8 cellular contexts compared by ENCODE assay signal in the genomic region with DNA sequence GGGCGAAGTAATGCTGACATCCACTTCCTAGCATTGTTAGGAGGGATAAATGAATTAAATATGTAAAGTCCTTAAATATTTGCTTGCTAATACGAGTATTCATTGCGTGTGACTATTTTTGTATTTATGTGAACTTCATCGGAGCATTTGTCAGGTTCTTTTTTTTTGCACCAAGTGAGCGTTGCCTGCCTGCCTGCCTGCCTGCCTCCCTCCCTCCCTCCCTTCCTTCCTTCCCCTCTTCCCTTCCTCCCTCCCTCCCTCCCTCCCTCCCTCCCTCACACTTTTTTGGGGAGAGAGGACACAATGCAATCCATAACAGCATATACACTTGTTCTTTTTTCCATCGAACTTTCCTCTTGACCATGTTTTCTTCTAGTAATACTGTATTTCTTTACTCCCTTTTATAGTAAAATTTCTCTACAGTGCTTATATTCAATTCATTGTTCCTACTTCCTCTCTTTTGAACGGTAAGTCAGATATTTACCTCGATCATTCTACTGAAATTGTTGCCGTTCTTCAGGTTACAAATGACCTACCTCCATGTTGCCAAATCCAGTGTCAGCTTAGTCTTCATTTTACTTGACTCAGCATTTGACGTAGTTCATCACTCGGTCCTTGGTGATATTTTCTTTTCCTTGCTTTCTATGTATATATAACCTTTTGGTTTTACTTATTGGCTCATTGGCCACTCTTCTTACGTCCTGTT. TPM values are rescaled to one million over a fixed set of nuclear protein-coding genes. Genes with fewer than 3 reads are reported as not detected.
DNase-seq lines count a peak whose midpoint lies in the region; ATAC-seq, FAIRE-seq and TF ChIP-seq lines count a peak whose summit lies in the region.

No MANE protein-coding gene starts in this region.

- TF ChIP-seq CTCF in bronchial epithelial cell (IDR thresholded peaks at IDR 0.05; ENCODE audit: insufficient read depth, low read length, severe bottlenecking), result no peak
- no peak for TF ChIP-seq CTCF in kidney (IDR thresholded peaks at IDR 0.05; ENCODE audit: borderline replicate concordance, extremely low read depth, insufficient read depth)
- TF ChIP-seq CTCF in omental fat pad (IDR thresholded peaks at IDR 0.05), result no peak

- no peak for ATAC-seq in stimulated activated naive CD8-positive, alpha-beta T cell treated with anti-CD3 and anti-CD28 coated beads, Interleukin-15, amount 100 ng/mL, for 72 hours
- no peak for ATAC-seq in omental fat pad (ENCODE audit: low FRiP score)

- H3K27ac ChIP-seq in kidney (ENCODE audit: low read depth in 2 of 2, low read length in 2 of 2), result peak overlapping the region; percentile 91 to 97

- H3K27me3 Mint-ChIP-seq in stimulated activated naive CD8-positive, alpha-beta T cell treated with anti-CD3 and anti-CD28 coated beads, Interleukin-15, amount 100 ng/mL, for 72 hours, result no peaks in the 10 kb centered on the region

- H3K9me3 ChIP-seq in kidney (ENCODE audit: control insufficient read depth in 1 of 2, low read length in 2 of 2), result no peaks in the 10 kb centered on the region

- H3K9ac ChIP-seq in kidney (ENCODE audit: low read length in 2 of 2), result peak overlapping the region; percentile 95 to 96

- no peaks in the 10 kb centered on the region for H3K27me3 ChIP-seq in bronchial epithelial cell (ENCODE audit: control insufficient read depth, insufficient read depth, low read length)

- intact Hi-C loops in kidney (cut with DNase I), result no loop called here

- H3K4me3 ChIP-seq in bronchial epithelial cell (ENCODE audit: low read depth, low read length) (peak overlapping the region; percentile 47), kidney (ENCODE audit: low read length in 2 of 2) (peak overlapping the region; percentile 84 to 88)

- H3K4me1 ChIP-seq in kidney (ENCODE audit: control insufficient read depth in 1 of 2, insufficient read depth in 1 of 2, low read depth in 1 of 2, low read length in 2 of 2), result no peaks in the 10 kb centered on the region

- no peaks in the 10 kb centered on the region for H3K36me3 ChIP-seq in bronchial epithelial cell (ENCODE audit: control insufficient read depth, insufficient read depth, low read length)
- H3K36me3 ChIP-seq in kidney (ENCODE audit: control insufficient read depth in 1 of 2, insufficient read depth in 2 of 2, low read length in 2 of 2), result no peaks in the 10 kb centered on the region

- H3K9me3 Mint-ChIP-seq in stimulated activated naive CD8-positive, alpha-beta T cell treated with anti-CD3 and anti-CD28 coated beads, Interleukin-15, amount 100 ng/mL, for 72 hours, result no peaks in the 10 kb centered on the region

- FAIRE-seq in A204.1 (lab: Jason Lieb, UNC) (peak; percentile 30), bronchial epithelial cell (lab: Jason Lieb, UNC) (no peak), kidney (lab: Jason Lieb, UNC) (no peak)

- DNase-seq in GF-D8 (lab: John Stamatoyannopoulos, UW), result peak; percentile 14
- peak; percentile 2 for DNase-seq in NCI-H345 treated with DMSO at 0.1 percent for 48 hours (lab: John Stamatoyannopoulos, UW; ENCODE audit: unreplicated experiment)
- DNase-seq in bronchial epithelial cell (ENCODE audit: low read depth), result peak; percentile 18
- no peak for DNase-seq in kidney
- no peak for DNase-seq in stimulated activated naive CD8-positive, alpha-beta T cell treated with anti-CD3 and anti-CD28 coated beads, Interleukin-15, amount 100 ng/mL, for 72 hours
- no peak for DNase-seq in omental fat pad (ENCODE audit: low spot score)
- no peak for DNase-seq in NCI-H128 (lab: John Stamatoyannopoulos, UW; ENCODE audit: unreplicated experiment)

- peak overlapping the region; percentile 89 to 94 for H3K4me3 Mint-ChIP-seq in stimulated activated naive CD8-positive, alpha-beta T cell treated with anti-CD3 and anti-CD28 coated beads, Interleukin-15, amount 100 ng/mL, for 72 hours

- H3K27ac Mint-ChIP-seq in stimulated activated naive CD8-positive, alpha-beta T cell treated with anti-CD3 and anti-CD28 coated beads, Interleukin-15, amount 100 ng/mL, for 72 hours, result peak overlapping the region; percentile 96 to 98

- peaks cover 13% of the 10 kb centered on the region for H3K4me1 Mint-ChIP-seq in stimulated activated naive CD8-positive, alpha-beta T cell treated with anti-CD3 and anti-CD28 coated beads, Interleukin-15, amount 100 ng/mL, for 72 hours

RNA-seq across cellular contexts. Expression of gene CCDC7, which starts 0.9 kb away (rescaled TPM):
- total RNA-seq in bronchial epithelial cell, result 1.8 and 2.4 TPM in 2 replicates
- total RNA-seq in kidney, result 28.0 TPM
- 0.84 TPM for polyA plus RNA-seq in kidney (ENCODE audit: insufficient read depth, low read depth, low replicate concordance)
- total RNA-seq in omental fat pad, result 10 to 100 TPM; 17.9 to 42.2 (median 27.3) TPM

Comparison
In these comparisons a context has a peak if more than half of its experiments do, and no peak if none do; other contexts are left out.
1. DNase-seq: peak in GF-D8 (single experiment), NCI-H345 treated with DMSO at 0.1 percent for 48 hours (single experiment) and bronchial epithelial cell (single experiment); none in kidney (single experiment), stimulated activated naive CD8-positive, alpha-beta T cell treated with anti-CD3 and anti-CD28 coated beads, Interleukin-15, amount 100 ng/mL, for 72 hours (0 of 2), omental fat pad (single experiment) and NCI-H128 (single experiment).